In the genomic region with DNA sequence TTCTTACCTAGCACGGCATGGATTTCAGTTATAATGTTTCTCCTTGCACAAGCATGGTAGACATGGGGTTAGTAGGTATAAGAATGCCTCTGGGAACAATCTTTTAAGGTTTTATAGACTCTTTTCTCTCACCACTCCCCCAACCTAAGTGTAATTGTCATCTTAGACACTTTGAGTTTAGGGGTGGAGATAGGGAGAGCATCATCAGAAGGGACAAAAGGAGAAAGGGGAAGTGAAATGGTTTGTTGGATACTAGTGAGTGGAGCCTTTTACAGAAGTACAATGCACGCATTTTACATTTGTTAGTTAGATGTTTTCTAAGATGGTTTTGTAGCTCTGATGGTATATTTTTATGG, we compare ENCODE assay signal across 17 cellular contexts.
DNase-seq lines count a peak whose midpoint lies in the region; ATAC-seq and TF ChIP-seq lines count a peak whose summit lies in the region.
"Had no signal": no experiment of that assay in that cellular context is flagged by ENCODE, and none has a peak within 500 bp of the region (broad histone marks: within the 10 kb centered on the region; RNA-seq: fewer than 3 reads in every experiment).

No MANE protein-coding gene starts in this region.

- peaks cover 15% of the 10 kb centered on the region; the same call in 1 of the 2 replicates for H3K9me3 ChIP-seq in PC-9 (ENCODE audit: insufficient read depth, low read depth)
- H3K9me3 ChIP-seq in left ventricle myocardium inferior (replicated peaks), result no peaks in the 10 kb centered on the region
- no peaks in the 10 kb centered on the region for H3K9me3 ChIP-seq in WERI-Rb-1 (ENCODE audit: severe bottlenecking)
- H3K9me3 ChIP-seq: BLaER1, gastrocnemius medialis, upper lobe of left lung had no signal

- CTCF ChIA-PET in PC-9 (lab: Charles Lee), result no interaction called here

- 0 out of 2 replicates have a peak overlapping the region, but pooled peaks have one; percentile 18 for H2AFZ ChIP-seq in PC-9

- no peaks in the 10 kb centered on the region for H3K9me2 ChIP-seq in PC-9 (ENCODE audit: insufficient read depth)

- H3K4me3 ChIP-seq in PC-9, result no peak overlapping the region
- H3K4me3 ChIP-seq in left ventricle myocardium inferior, result no peak overlapping the region
- no peak overlapping the region for H3K4me3 ChIP-seq in WERI-Rb-1 (ENCODE audit: low read depth, low read length)
- H3K4me3 ChIP-seq: BLaER1, gastrocnemius medialis, upper lobe of left lung had no signal

- H3K27me3 ChIP-seq in PC-9 (ENCODE audit: insufficient read depth, low read depth), result no peaks in the 10 kb centered on the region
- H3K27me3 ChIP-seq in left ventricle myocardium inferior (ENCODE audit: low read depth), result no peaks in the 10 kb centered on the region
- no peaks in the 10 kb centered on the region for H3K27me3 ChIP-seq in WERI-Rb-1 (ENCODE audit: insufficient read depth, low read depth, severe bottlenecking)
- H3K27me3 ChIP-seq: BLaER1, gastrocnemius medialis, upper lobe of left lung had no signal

- H3K4me2 ChIP-seq in PC-9, result no peak overlapping the region
- H3K4me2 ChIP-seq: BLaER1 had no signal

- no peak for DNase-seq in PC-9
- no peak for DNase-seq in left ventricle myocardium inferior
- no peak for DNase-seq in activated CD4-positive, alpha-beta T cell treated with anti-CD3 and anti-CD28 coated beads, Interleukin-2, amount 50 U/mL, for 1 hour
- no peak for DNase-seq in WERI-Rb-1
- DNase-seq: activated CD8-positive, alpha-beta memory T cell treated with anti-CD3 and anti-CD28 coated beads, Interleukin-2, amount 10 ng/mL, durations not matched to agents 7 days and 5 days; amygdala; NCI-H1105 treated with DMSO at 0.1 percent for 48 hours; NCI-H82; upper lobe of left lung had no signal

- H4K20me1 ChIP-seq in PC-9 (ENCODE audit: insufficient read depth), result no peaks in the 10 kb centered on the region
- H4K20me1 ChIP-seq: BLaER1 had no signal

- ATAC-seq in GM18505 (IDR thresholded peaks at IDR 0.05; ENCODE audit: unreplicated experiment), result peak; percentile 75
- ATAC-seq in GM21360 (IDR thresholded peaks at IDR 0.05; ENCODE audit: unreplicated experiment), result peak; percentile 85
- ATAC-seq in HG03175 (IDR thresholded peaks at IDR 0.05; ENCODE audit: unreplicated experiment), result peak; percentile 81
- ATAC-seq in activated T-helper 17 cell treated with anti-CD3 and anti-CD28 coated beads, Interleukin-2, amount 50 U/mL, for 72 hours (replicated peaks), result no peak
- ATAC-seq: activated CD8-positive, alpha-beta memory T cell treated with anti-CD3 and anti-CD28 coated beads, Interleukin-2, amount 10 ng/mL, durations not matched to agents 7 days and 5 days; natural killer cell treated with Interleukin-12 subunit alpha and Interleukin-12 subunit beta and Interleukin-15 and Interleukin-18, amount 100 ng/mL, for 72 hours had no signal

- TF ChIP-seq CTCF in PC-9 (conservative IDR thresholded peaks at IDR 0.05) (no peak), left ventricle myocardium inferior (IDR thresholded peaks at IDR 0.05; ENCODE audit: borderline replicate concordance) (no peak), WERI-Rb-1 (IDR thresholded peaks at IDR 0.05; ENCODE audit: low read depth, low read length) (no peak)

- H3K4me1 ChIP-seq in PC-9 (replicated peaks; ENCODE audit: insufficient read depth) (0 out of 2 replicates have a peak, but pooled peaks cover 9% of the 10 kb centered on the region), left ventricle myocardium inferior (no peaks in the 10 kb centered on the region)
- H3K4me1 ChIP-seq: BLaER1, upper lobe of left lung had no signal

- BruUV-seq in PC-9 (replicated peaks; lab: Mats Ljungman, UMichigan), result no TSS peak

- H3K27ac ChIP-seq in PC-9 (no peak overlapping the region), left ventricle myocardium inferior (replicated peaks) (no peak overlapping the region), WERI-Rb-1 (no peak overlapping the region)
- H3K27ac ChIP-seq: BLaER1, HL-60, upper lobe of left lung had no signal

- H3K27me3 Mint-ChIP-seq in activated T-helper 17 cell treated with anti-CD3 and anti-CD28 coated beads, Interleukin-2, amount 50 U/mL, for 72 hours, result peaks cover 10% of the 10 kb centered on the region
- H3K27me3 Mint-ChIP-seq: activated CD8-positive, alpha-beta memory T cell treated with anti-CD3 and anti-CD28 coated beads, Interleukin-2, amount 10 ng/mL, durations not matched to agents 7 days and 5 days; natural killer cell treated with Interleukin-12 subunit alpha and Interleukin-12 subunit beta and Interleukin-15 and Interleukin-18, amount 100 ng/mL, for 72 hours had no signal

- TF ChIP-seq POLR2A in GM18505 (IDR thresholded peaks at IDR 0.05; ENCODE audit: borderline replicate concordance, extremely low read depth, insufficient read depth, insufficient read length), result no peak

- no peak overlapping the region for H3K27ac Mint-ChIP-seq in activated T-helper 17 cell treated with anti-CD3 and anti-CD28 coated beads, Interleukin-2, amount 50 U/mL, for 72 hours
- H3K27ac Mint-ChIP-seq: activated CD8-positive, alpha-beta memory T cell treated with anti-CD3 and anti-CD28 coated beads, Interleukin-2, amount 10 ng/mL, durations not matched to agents 7 days and 5 days; natural killer cell treated with Interleukin-12 subunit alpha and Interleukin-12 subunit beta and Interleukin-15 and Interleukin-18, amount 100 ng/mL, for 72 hours had no signal

- no peaks in the 10 kb centered on the region for H3K36me3 ChIP-seq in PC-9 (ENCODE audit: low read depth)
- no peaks in the 10 kb centered on the region for H3K36me3 ChIP-seq in left ventricle myocardium inferior
- H3K36me3 ChIP-seq in WERI-Rb-1, result no peaks in the 10 kb centered on the region
- H3K36me3 ChIP-seq: BLaER1, gastrocnemius medialis, upper lobe of left lung had no signal

- no peaks in the 10 kb centered on the region for H3K79me2 ChIP-seq in PC-9 (ENCODE audit: low read depth)

- H3K9me3 Mint-ChIP-seq in activated T-helper 17 cell treated with anti-CD3 and anti-CD28 coated beads, Interleukin-2, amount 50 U/mL, for 72 hours, result no peaks in the 10 kb centered on the region
- H3K9me3 Mint-ChIP-seq: natural killer cell treated with Interleukin-12 subunit alpha and Interleukin-12 subunit beta and Interleukin-15 and Interleukin-18, amount 100 ng/mL, for 72 hours had no signal

- POLR2A ChIA-PET in PC-9 (lab: Charles Lee; ENCODE audit: unreplicated experiment), result no interaction called here

- no peaks in the 10 kb centered on the region; the same call in 1 of the 2 replicates for H3F3A ChIP-seq in PC-9 (ENCODE audit: insufficient read depth, low read depth)

- intact Hi-C loops in PC-9 (cut with micrococcal nuclease; ENCODE audit: unreplicated experiment) (no loop called here), left ventricle myocardium inferior (cut with micrococcal nuclease) (no loop called here)

- H3K4me1 Mint-ChIP-seq in activated T-helper 17 cell treated with anti-CD3 and anti-CD28 coated beads, Interleukin-2, amount 50 U/mL, for 72 hours, result no peaks in the 10 kb centered on the region

- no peaks in the 10 kb centered on the region for H3K36me3 Mint-ChIP-seq in activated T-helper 17 cell treated with anti-CD3 and anti-CD28 coated beads, Interleukin-2, amount 50 U/mL, for 72 hours (ENCODE audit: low read depth)
- H3K36me3 Mint-ChIP-seq: activated CD8-positive, alpha-beta memory T cell treated with anti-CD3 and anti-CD28 coated beads, Interleukin-2, amount 10 ng/mL, durations not matched to agents 7 days and 5 days; natural killer cell treated with Interleukin-12 subunit alpha and Interleukin-12 subunit beta and Interleukin-15 and Interleukin-18, amount 100 ng/mL, for 72 hours had no signal

- no peak overlapping the region for H3K4me3 Mint-ChIP-seq in activated T-helper 17 cell treated with anti-CD3 and anti-CD28 coated beads, Interleukin-2, amount 50 U/mL, for 72 hours
- H3K4me3 Mint-ChIP-seq: activated CD8-positive, alpha-beta memory T cell treated with anti-CD3 and anti-CD28 coated beads, Interleukin-2, amount 10 ng/mL, durations not matched to agents 7 days and 5 days; natural killer cell treated with Interleukin-12 subunit alpha and Interleukin-12 subunit beta and Interleukin-15 and Interleukin-18, amount 100 ng/mL, for 72 hours had no signal
